In genomic region chr5:54310433-54311177, GRCh38 we compare ENCODE assay signal across 1 cellular context.
TF ChIP-seq lines count a peak whose summit lies in the region.

ARL15 (minus strand) TSS chr5:54310573.

TF ChIP-seq in HepG2, 621 proteins besides CTCF, POLR2A, EP300 and RAD21 (continued from another document and continues in another):
- TF ChIP-seq MNT (IDR thresholded peaks at IDR 0.05) (no peak), IRF1 (CRISPR knock-in tag; IDR thresholded peaks at IDR 0.05; ENCODE audit: low read depth) (no peak), ZNF556 (CRISPR knock-in tag; IDR thresholded peaks at IDR 0.05; ENCODE audit: borderline replicate concordance) (no peak), ZNF597 (CRISPR knock-in tag; IDR thresholded peaks at IDR 0.05) (no peak), AHDC1 (CRISPR knock-in tag; IDR thresholded peaks at IDR 0.05; ENCODE audit: borderline replicate concordance) (no peak), NFE2L2 (IDR thresholded peaks at IDR 0.05; ENCODE audit: low read length) (no peak), TBL1XR1 (IDR thresholded peaks at IDR 0.05; ENCODE audit: borderline replicate concordance, low read length, partially characterized antibody) (no peak), ZFP82 (CRISPR knock-in tag; IDR thresholded peaks at IDR 0.05; ENCODE audit: borderline replicate concordance) (0 out of 2 replicates have a peak, but pooled peaks have one; percentile 3), CEBPG (CRISPR knock-in tag; IDR thresholded peaks at IDR 0.05) (peak; percentile 68), SRF (IDR thresholded peaks at IDR 0.05; ENCODE audit: low read depth, low read length) (no peak), MEIS1 (CRISPR knock-in tag; IDR thresholded peaks at IDR 0.05; ENCODE audit: borderline replicate concordance) (no peak), FOXC1 (CRISPR knock-in tag; IDR thresholded peaks at IDR 0.05; ENCODE audit: borderline replicate concordance) (peak; percentile 25; the same call in 1 of the 2 replicates), ZNF235 (CRISPR knock-in tag; IDR thresholded peaks at IDR 0.05; ENCODE audit: borderline replicate concordance) (no peak), UBTF (CRISPR knock-in tag; IDR thresholded peaks at IDR 0.05) (peak; percentile 71; the same call in 1 of the 2 replicates), HHEX (CRISPR knock-in tag; IDR thresholded peaks at IDR 0.05) (no peak), ZFX (CRISPR knock-in tag; IDR thresholded peaks at IDR 0.05; ENCODE audit: low read depth) (0 out of 2 replicates have a peak, but pooled peaks have one; percentile 42), LRRFIP1 (CRISPR knock-in tag; conservative IDR thresholded peaks at IDR 0.05) (no peak), TOE1 (CRISPR knock-in tag; IDR thresholded peaks at IDR 0.05) (no peak), GTF2F1 (IDR thresholded peaks at IDR 0.05; ENCODE audit: low read length) (peak; percentile 33; the same call in 1 of the 2 replicates), HOMEZ (CRISPR knock-in tag; IDR thresholded peaks at IDR 0.05; ENCODE audit: low read depth) (no peak), GATAD1 (CRISPR knock-in tag; IDR thresholded peaks at IDR 0.05) (no peak), ZNF414 (CRISPR knock-in tag; IDR thresholded peaks at IDR 0.05) (peak; percentile 43; the same call in 1 of the 2 replicates), ETV6 (CRISPR knock-in tag; conservative IDR thresholded peaks at IDR 0.05) (no peak), ZBTB4 (CRISPR knock-in tag; IDR thresholded peaks at IDR 0.05; ENCODE audit: borderline replicate concordance) (no peak), KMT2A (CRISPR knock-in tag; IDR thresholded peaks at IDR 0.05) (no peak), ZNF143 (CRISPR knock-in tag; IDR thresholded peaks at IDR 0.05) (no peak), TRIM24 (CRISPR knock-in tag; IDR thresholded peaks at IDR 0.05) (no peak), SIX4 (CRISPR knock-in tag; IDR thresholded peaks at IDR 0.05) (no peak), DMAP1 (CRISPR knock-in tag; IDR thresholded peaks at IDR 0.05) (peak; percentile 35; the same call in 1 of the 2 replicates), ZMYM4 (CRISPR knock-in tag; IDR thresholded peaks at IDR 0.05) (peak; percentile 92), ZNF746 (CRISPR knock-in tag; IDR thresholded peaks at IDR 0.05) (peak; percentile 48), ATF2 (CRISPR knock-in tag; IDR thresholded peaks at IDR 0.05) (no peak), FOSL1 (CRISPR knock-in tag; IDR thresholded peaks at IDR 0.05; ENCODE audit: borderline replicate concordance) (no peak)
